In genomic region chr6:123423130-123423529, GRCh38 we compare ENCODE assay signal across 18 cellular contexts.
DNase-seq lines count a peak whose midpoint lies in the region; ATAC-seq, FAIRE-seq and TF ChIP-seq lines count a peak whose summit lies in the region.
"Had no signal": no experiment of that assay in that cellular context is flagged by ENCODE, and none has a peak within 500 bp of the region (broad histone marks: within the 10 kb centered on the region; RNA-seq: fewer than 3 reads in every experiment).

No MANE protein-coding gene starts in this region.

- H3K9ac ChIP-seq in HepG2 (ENCODE audit: insufficient read depth, low read depth, low read length) = no peak overlapping the region

- H3K4me3 ChIP-seq in HepG2 (replicated peaks in 1 of 3; ENCODE audit: insufficient read depth in 1 of 3, low read depth in 2 of 3, low read length in 3 of 3) = no peak overlapping the region
- no peak overlapping the region for H3K4me3 ChIP-seq in right lobe of liver
- H3K4me3 ChIP-seq in gastrocnemius medialis = no peak overlapping the region
- no peak overlapping the region for H3K4me3 ChIP-seq in left lung
- H3K4me3 ChIP-seq: GM23338 had no signal

- DNase-seq in HepG2 (ENCODE audit: low spot score) (no peak), right lobe of liver (no peak), frontal cortex (ENCODE audit: low spot score in 2 of 2) (no peak), gastrocnemius medialis (no peak), left lung (no peak)
- DNase-seq in activated T-cell treated with anti-CD3 and anti-CD28 coated beads, Interleukin-2, amount 50 U/mL, for 1 hour = no peak
- DNase-seq: C1 segment of cervical spinal cord; CD4-positive, alpha-beta memory T cell; COR-L47; DMS153; DND-41; H9 had no signal

- H3K4me1 ChIP-seq in HepG2 (ENCODE audit: insufficient read depth, low read length) (no peaks in the 10 kb centered on the region), right lobe of liver (no peaks in the 10 kb centered on the region), gastrocnemius medialis (peaks cover 78 to 87% of the 10 kb centered on the region in 2 donors), left lung (no peaks in the 10 kb centered on the region)

- no peak for TF ChIP-seq EP300 in HepG2 (IDR thresholded peaks at IDR 0.05; ENCODE audit: low read depth in 2 of 2, low read length in 2 of 2)
- no peak for TF ChIP-seq EP300 in HepG2 (CRISPR knock-in tag; IDR thresholded peaks at IDR 0.05; ENCODE audit: borderline replicate concordance)

- H2AFZ ChIP-seq in HepG2 (ENCODE audit: low read length) = no peak overlapping the region
- H2AFZ ChIP-seq: GM23338 had no signal

- intact Hi-C loops in HepG2 (cut with micrococcal nuclease; ENCODE audit: unreplicated experiment) = no loop called here
- intact Hi-C loops in right lobe of liver (cut with DNase I) = no loop called here
- intact Hi-C loops in gastrocnemius medialis (cut with DNase I; ENCODE audit: low total_unique reads) = no loop called here
- intact Hi-C loops in left lung (cut with DNase I) = no loop called here

- CTCF ChIA-PET in HepG2 (lab: Yijun Ruan, JAX; ENCODE audit: low intra/inter-chr PET ratio, low total read pairs) = no interaction called here

- TF ChIP-seq CTCF in HepG2 (CRISPR knock-in tag; IDR thresholded peaks at IDR 0.05) (no peak), right lobe of liver (IDR thresholded peaks at IDR 0.05) (no peak), gastrocnemius medialis (IDR thresholded peaks at IDR 0.05 in 4 of 5, conservative IDR thresholded peaks at IDR 0.05 in 1 of 5) (no peak), left lung (IDR thresholded peaks at IDR 0.05) (no peak)

- H3K4me2 ChIP-seq in HepG2 (ENCODE audit: low read depth, low read length) = no peak overlapping the region
- H3K4me2 ChIP-seq: GM23338 had no signal

- H3K79me2 ChIP-seq in HepG2 (ENCODE audit: insufficient read depth, low read length) = no peaks in the 10 kb centered on the region

- no peak for TF ChIP-seq RAD21 in HepG2 (CRISPR knock-in tag; IDR thresholded peaks at IDR 0.05)

- H3K27me3 ChIP-seq in HepG2 (ENCODE audit: control insufficient read depth in 1 of 2, insufficient read depth in 2 of 2, low read length in 2 of 2) (no peaks in the 10 kb centered on the region), right lobe of liver (no peaks in the 10 kb centered on the region), gastrocnemius medialis (no peaks in the 10 kb centered on the region), left lung (no peaks in the 10 kb centered on the region)

- no peaks in the 10 kb centered on the region for H4K20me1 ChIP-seq in HepG2 (ENCODE audit: insufficient read depth, low read length)

- ATAC-seq in HepG2 = no peak
- ATAC-seq in right lobe of liver = no peak
- ATAC-seq in gastrocnemius medialis = no peak
- no peak for ATAC-seq in GM18505 (IDR thresholded peaks at IDR 0.05; ENCODE audit: unreplicated experiment)
- no peak for ATAC-seq in left lung
- ATAC-seq: HCT116 had no signal

- no peak for FAIRE-seq in HepG2 (lab: Jason Lieb, UNC)
- peak; percentile 19 for FAIRE-seq in frontal cortex (lab: Jason Lieb, UNC)
- FAIRE-seq: G401.6, GM19239 had no signal

- TF ChIP-seq POLR2A in HepG2 (IDR thresholded peaks at IDR 0.05; ENCODE audit: insufficient read depth in 1 of 2, low read depth in 2 of 2, low read length in 2 of 2) (no peak), right lobe of liver (IDR thresholded peaks at IDR 0.05) (no peak), gastrocnemius medialis (IDR thresholded peaks at IDR 0.05) (no peak), GM18505 (IDR thresholded peaks at IDR 0.05; ENCODE audit: borderline replicate concordance, extremely low read depth, insufficient read depth, insufficient read length) (no peak)

- H3K27ac ChIP-seq in HepG2 (ENCODE audit: extremely low read length, insufficient read depth, low read length) (no peak overlapping the region), right lobe of liver (no peak overlapping the region), gastrocnemius medialis (peak overlapping the region; percentile 61 to 73 (median 67)), left lung (no peak overlapping the region)
- H3K27ac ChIP-seq: 22Rv1 had no signal

- POLR2A ChIA-PET in HepG2 (lab: Yijun Ruan, JAX) = no interaction called here

- BruUV-seq in HepG2 (replicated peaks; lab: Mats Ljungman, UMichigan) = no TSS peak

- WGBS in HepG2 (ENCODE audit: low lambda C conversion rate) = 1% methylated on average over 1 of the region's 1 CpG
- 59% methylated on average over 1 of the region's 1 CpG for WGBS in right lobe of liver (ENCODE audit: insufficient coverage, low coverage, low lambda C conversion rate, missing lambda C conversion rate)

- in situ Hi-C loops in HepG2 (cut with HindIII; ENCODE audit: extremely low pct_ligation_motif_present, low pct_unique_long_range_greater_than_20kb) (no loop called here), gastrocnemius medialis (cut with MboI; ENCODE audit: low sequenced_read_pairs in 4 of 4) (no loop called here)

- H3K9me3 ChIP-seq in HepG2 (ENCODE audit: low read length) = no peaks in the 10 kb centered on the region
- no peaks in the 10 kb centered on the region for H3K9me3 ChIP-seq in right lobe of liver
- no peaks in the 10 kb centered on the region for H3K9me3 ChIP-seq in gastrocnemius medialis
- H3K9me3 ChIP-seq in left lung = no peaks in the 10 kb centered on the region

- H3K36me3 ChIP-seq in HepG2 (replicated peaks in 1 of 2; ENCODE audit: control insufficient read depth in 1 of 2, insufficient read depth in 2 of 2, low read length in 2 of 2) = no peaks in the 10 kb centered on the region
- no peaks in the 10 kb centered on the region for H3K36me3 ChIP-seq in right lobe of liver
- H3K36me3 ChIP-seq in gastrocnemius medialis = no peaks in the 10 kb centered on the region
- H3K36me3 ChIP-seq in left lung = no peaks in the 10 kb centered on the region

TF ChIP-seq in HepG2, 621 proteins besides CTCF, POLR2A, EP300 and RAD21:
- TF ChIP-seq THRA (CRISPR knock-in tag; IDR thresholded peaks at IDR 0.05; ENCODE audit: borderline replicate concordance) (no peak), MAFK (conservative IDR thresholded peaks at IDR 0.05 in 1 of 2, IDR thresholded peaks at IDR 0.05 in 1 of 2; ENCODE audit: low read length in 2 of 2) (peak; percentile 81 to 93), MAFF (IDR thresholded peaks at IDR 0.05; ENCODE audit: low read depth, low read length) (peak; percentile 84)

Comparison
In these comparisons a context has a peak if more than half of its experiments do, and no peak if none do; other contexts are left out.
1. H3K27ac ChIP-seq: peak in gastrocnemius medialis (4 of 4); none in HepG2 (single experiment), right lobe of liver (0 of 3) and left lung (0 of 2).